1 cellular context compared by ENCODE assay signal in the genomic region with DNA sequence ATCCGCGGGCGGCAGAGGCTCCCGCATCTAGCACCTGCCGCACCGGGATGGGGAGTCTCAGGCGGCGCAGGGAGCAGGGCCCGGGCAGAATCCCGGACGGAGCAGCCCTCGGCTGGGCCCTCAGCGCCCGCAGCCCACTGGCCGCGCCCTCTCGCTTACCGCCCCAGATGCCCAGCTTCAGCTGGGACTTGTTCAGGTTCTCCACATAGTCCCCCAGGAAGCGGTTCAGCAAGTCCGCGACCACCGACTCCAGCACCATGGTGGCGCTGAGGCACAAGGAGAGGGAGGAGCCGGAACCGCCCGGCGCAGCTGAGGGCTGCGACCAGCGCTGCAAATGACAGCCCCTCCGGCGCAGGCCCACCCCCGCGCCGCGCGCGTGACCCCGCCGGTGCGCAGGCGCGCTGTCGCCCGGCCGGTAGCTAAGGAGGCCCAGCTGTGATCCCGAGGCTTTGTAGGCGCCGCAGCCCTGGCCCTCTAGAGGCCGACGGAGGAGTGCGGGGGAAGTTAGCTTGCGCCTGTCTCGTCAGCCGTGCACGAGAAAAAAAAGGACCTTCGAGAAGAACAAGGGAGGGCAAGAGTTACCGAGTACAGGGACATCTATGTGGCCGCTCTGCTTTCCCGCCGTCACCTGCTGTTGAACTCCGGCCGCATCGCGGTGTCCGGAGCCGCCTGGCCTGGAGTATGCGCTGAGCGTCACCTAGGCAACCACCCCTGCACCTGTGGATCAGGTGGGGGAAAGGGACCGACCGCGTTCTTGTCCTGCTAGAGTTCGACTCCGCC.
TF ChIP-seq lines count a peak whose summit lies in the region.

TSS of gene VPS13C (minus strand) at position 332 of the 780 bp plus-strand sequence. CDS start at position 259, 73 bp downstream.

TF ChIP-seq in K562, 482 proteins besides CTCF, POLR2A, EP300 and RAD21 (continued from another document and continues in another):
- TF ChIP-seq, protein P1, sequence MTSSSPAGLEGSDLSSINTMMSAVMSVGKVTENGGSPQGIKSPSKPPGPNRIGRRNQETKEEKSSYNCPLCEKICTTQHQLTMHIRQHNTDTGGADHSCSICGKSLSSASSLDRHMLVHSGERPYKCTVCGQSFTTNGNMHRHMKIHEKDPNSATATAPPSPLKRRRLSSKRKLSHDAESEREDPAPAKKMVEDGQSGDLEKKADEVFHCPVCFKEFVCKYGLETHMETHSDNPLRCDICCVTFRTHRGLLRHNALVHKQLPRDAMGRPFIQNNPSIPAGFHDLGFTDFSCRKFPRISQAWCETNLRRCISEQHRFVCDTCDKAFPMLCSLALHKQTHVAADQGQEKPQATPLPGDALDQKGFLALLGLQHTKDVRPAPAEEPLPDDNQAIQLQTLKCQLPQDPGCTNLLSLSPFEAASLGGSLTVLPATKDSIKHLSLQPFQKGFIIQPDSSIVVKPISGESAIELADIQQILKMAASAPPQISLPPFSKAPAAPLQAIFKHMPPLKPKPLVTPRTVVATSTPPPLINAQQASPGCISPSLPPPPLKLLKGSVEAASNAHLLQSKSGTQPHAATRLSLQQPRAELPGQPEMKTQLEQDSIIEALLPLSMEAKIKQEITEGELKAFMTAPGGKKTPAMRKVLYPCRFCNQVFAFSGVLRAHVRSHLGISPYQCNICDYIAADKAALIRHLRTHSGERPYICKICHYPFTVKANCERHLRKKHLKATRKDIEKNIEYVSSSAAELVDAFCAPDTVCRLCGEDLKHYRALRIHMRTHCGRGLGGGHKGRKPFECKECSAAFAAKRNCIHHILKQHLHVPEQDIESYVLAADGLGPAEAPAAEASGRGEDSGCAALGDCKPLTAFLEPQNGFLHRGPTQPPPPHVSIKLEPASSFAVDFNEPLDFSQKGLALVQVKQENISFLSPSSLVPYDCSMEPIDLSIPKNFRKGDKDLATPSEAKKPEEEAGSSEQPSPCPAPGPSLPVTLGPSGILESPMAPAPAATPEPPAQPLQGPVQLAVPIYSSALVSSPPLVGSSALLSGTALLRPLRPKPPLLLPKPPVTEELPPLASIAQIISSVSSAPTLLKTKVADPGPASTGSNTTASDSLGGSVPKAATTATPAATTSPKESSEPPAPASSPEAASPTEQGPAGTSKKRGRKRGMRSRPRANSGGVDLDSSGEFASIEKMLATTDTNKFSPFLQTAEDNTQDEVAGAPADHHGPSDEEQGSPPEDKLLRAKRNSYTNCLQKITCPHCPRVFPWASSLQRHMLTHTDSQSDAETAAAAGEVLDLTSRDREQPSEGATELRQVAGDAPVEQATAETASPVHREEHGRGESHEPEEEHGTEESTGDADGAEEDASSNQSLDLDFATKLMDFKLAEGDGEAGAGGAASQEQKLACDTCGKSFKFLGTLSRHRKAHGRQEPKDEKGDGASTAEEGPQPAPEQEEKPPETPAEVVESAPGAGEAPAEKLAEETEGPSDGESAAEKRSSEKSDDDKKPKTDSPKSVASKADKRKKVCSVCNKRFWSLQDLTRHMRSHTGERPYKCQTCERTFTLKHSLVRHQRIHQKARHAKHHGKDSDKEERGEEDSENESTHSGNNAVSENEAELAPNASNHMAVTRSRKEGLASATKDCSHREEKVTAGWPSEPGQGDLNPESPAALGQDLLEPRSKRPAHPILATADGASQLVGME (CRISPR knock-in tag; IDR thresholded peaks at IDR 0.05), result 0 out of 2 replicates have a peak, but pooled peaks have one; percentile 43
- no peak for TF ChIP-seq FOXA3 (CRISPR knock-in tag; conservative IDR thresholded peaks at IDR 0.05 in 1 of 2, IDR thresholded peaks at IDR 0.05 in 1 of 2)
- TF ChIP-seq, protein P2, sequence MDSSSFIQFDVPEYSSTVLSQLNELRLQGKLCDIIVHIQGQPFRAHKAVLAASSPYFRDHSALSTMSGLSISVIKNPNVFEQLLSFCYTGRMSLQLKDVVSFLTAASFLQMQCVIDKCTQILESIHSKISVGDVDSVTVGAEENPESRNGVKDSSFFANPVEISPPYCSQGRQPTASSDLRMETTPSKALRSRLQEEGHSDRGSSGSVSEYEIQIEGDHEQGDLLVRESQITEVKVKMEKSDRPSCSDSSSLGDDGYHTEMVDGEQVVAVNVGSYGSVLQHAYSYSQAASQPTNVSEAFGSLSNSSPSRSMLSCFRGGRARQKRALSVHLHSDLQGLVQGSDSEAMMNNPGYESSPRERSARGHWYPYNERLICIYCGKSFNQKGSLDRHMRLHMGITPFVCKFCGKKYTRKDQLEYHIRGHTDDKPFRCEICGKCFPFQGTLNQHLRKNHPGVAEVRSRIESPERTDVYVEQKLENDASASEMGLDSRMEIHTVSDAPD (CRISPR knock-in tag; IDR thresholded peaks at IDR 0.05), result no peak
- TF ChIP-seq ZNF197 (CRISPR knock-in tag; IDR thresholded peaks at IDR 0.05; ENCODE audit: low read depth), result no peak
- TF ChIP-seq ZNF239 (CRISPR knock-in tag; IDR thresholded peaks at IDR 0.05), result no peak
- no peak for TF ChIP-seq ZNF143 (CRISPR knock-in tag; IDR thresholded peaks at IDR 0.05)
- TF ChIP-seq STAT5B (CRISPR knock-in tag; IDR thresholded peaks at IDR 0.05), result no peak
- TF ChIP-seq, protein P3, sequence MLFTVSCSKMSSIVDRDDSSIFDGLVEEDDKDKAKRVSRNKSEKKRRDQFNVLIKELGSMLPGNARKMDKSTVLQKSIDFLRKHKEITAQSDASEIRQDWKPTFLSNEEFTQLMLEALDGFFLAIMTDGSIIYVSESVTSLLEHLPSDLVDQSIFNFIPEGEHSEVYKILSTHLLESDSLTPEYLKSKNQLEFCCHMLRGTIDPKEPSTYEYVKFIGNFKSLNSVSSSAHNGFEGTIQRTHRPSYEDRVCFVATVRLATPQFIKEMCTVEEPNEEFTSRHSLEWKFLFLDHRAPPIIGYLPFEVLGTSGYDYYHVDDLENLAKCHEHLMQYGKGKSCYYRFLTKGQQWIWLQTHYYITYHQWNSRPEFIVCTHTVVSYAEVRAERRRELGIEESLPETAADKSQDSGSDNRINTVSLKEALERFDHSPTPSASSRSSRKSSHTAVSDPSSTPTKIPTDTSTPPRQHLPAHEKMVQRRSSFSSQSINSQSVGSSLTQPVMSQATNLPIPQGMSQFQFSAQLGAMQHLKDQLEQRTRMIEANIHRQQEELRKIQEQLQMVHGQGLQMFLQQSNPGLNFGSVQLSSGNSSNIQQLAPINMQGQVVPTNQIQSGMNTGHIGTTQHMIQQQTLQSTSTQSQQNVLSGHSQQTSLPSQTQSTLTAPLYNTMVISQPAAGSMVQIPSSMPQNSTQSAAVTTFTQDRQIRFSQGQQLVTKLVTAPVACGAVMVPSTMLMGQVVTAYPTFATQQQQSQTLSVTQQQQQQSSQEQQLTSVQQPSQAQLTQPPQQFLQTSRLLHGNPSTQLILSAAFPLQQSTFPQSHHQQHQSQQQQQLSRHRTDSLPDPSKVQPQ (CRISPR knock-in tag; IDR thresholded peaks at IDR 0.05; ENCODE audit: borderline replicate concordance), result no peak
- TF ChIP-seq RFX5 (IDR thresholded peaks at IDR 0.05; ENCODE audit: low read depth, low read length), result no peak
- no peak; the same call in 1 of the 2 replicates for TF ChIP-seq FOXP1 (CRISPR knock-in tag; IDR thresholded peaks at IDR 0.05)
- 0 out of 2 replicates have a peak, but pooled peaks have one; percentile 30 for TF ChIP-seq FOXJ2 (tag; IDR thresholded peaks at IDR 0.05)
- no peak for TF ChIP-seq ZNF140 (CRISPR knock-in tag; IDR thresholded peaks at IDR 0.05)
- TF ChIP-seq BACH1 (tag; IDR thresholded peaks at IDR 0.05), result no peak
- TF ChIP-seq CHCHD3 (CRISPR knock-in tag; IDR thresholded peaks at IDR 0.05), result no peak
- no peak for TF ChIP-seq MYBL2 (IDR thresholded peaks at IDR 0.05; ENCODE audit: low read depth)
- no peak for TF ChIP-seq MYBL2 (CRISPR knock-in tag; IDR thresholded peaks at IDR 0.05; ENCODE audit: borderline replicate concordance)
- TF ChIP-seq, protein P4, sequence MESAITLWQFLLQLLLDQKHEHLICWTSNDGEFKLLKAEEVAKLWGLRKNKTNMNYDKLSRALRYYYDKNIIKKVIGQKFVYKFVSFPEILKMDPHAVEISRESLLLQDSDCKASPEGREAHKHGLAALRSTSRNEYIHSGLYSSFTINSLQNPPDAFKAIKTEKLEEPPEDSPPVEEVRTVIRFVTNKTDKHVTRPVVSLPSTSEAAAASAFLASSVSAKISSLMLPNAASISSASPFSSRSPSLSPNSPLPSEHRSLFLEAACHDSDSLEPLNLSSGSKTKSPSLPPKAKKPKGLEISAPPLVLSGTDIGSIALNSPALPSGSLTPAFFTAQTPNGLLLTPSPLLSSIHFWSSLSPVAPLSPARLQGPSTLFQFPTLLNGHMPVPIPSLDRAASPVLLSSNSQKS (CRISPR knock-in tag; IDR thresholded peaks at IDR 0.05), result no peak
- TF ChIP-seq, protein P5, sequence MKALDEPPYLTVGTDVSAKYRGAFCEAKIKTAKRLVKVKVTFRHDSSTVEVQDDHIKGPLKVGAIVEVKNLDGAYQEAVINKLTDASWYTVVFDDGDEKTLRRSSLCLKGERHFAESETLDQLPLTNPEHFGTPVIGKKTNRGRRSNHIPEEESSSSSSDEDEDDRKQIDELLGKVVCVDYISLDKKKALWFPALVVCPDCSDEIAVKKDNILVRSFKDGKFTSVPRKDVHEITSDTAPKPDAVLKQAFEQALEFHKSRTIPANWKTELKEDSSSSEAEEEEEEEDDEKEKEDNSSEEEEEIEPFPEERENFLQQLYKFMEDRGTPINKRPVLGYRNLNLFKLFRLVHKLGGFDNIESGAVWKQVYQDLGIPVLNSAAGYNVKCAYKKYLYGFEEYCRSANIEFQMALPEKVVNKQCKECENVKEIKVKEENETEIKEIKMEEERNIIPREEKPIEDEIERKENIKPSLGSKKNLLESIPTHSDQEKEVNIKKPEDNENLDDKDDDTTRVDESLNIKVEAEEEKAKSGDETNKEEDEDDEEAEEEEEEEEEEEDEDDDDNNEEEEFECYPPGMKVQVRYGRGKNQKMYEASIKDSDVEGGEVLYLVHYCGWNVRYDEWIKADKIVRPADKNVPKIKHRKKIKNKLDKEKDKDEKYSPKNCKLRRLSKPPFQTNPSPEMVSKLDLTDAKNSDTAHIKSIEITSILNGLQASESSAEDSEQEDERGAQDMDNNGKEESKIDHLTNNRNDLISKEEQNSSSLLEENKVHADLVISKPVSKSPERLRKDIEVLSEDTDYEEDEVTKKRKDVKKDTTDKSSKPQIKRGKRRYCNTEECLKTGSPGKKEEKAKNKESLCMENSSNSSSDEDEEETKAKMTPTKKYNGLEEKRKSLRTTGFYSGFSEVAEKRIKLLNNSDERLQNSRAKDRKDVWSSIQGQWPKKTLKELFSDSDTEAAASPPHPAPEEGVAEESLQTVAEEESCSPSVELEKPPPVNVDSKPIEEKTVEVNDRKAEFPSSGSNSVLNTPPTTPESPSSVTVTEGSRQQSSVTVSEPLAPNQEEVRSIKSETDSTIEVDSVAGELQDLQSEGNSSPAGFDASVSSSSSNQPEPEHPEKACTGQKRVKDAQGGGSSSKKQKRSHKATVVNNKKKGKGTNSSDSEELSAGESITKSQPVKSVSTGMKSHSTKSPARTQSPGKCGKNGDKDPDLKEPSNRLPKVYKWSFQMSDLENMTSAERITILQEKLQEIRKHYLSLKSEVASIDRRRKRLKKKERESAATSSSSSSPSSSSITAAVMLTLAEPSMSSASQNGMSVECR (CRISPR knock-in tag; IDR thresholded peaks at IDR 0.05), result peak; percentile 58
- no peak for TF ChIP-seq MLLT1 (IDR thresholded peaks at IDR 0.05)
- TF ChIP-seq, protein P6, sequence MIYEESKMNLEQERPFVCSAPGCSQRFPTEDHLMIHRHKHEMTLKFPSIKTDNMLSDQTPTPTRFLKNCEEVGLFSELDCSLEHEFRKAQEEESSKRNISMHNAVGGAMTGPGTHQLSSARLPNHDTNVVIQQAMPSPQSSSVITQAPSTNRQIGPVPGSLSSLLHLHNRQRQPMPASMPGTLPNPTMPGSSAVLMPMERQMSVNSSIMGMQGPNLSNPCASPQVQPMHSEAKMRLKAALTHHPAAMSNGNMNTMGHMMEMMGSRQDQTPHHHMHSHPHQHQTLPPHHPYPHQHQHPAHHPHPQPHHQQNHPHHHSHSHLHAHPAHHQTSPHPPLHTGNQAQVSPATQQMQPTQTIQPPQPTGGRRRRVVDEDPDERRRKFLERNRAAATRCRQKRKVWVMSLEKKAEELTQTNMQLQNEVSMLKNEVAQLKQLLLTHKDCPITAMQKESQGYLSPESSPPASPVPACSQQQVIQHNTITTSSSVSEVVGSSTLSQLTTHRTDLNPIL (CRISPR knock-in tag; IDR thresholded peaks at IDR 0.05), result no peak
- TF ChIP-seq ESRRB (CRISPR knock-in tag; IDR thresholded peaks at IDR 0.05; ENCODE audit: borderline replicate concordance), result no peak
- TF ChIP-seq DMBX1 (CRISPR knock-in tag; IDR thresholded peaks at IDR 0.05; ENCODE audit: borderline replicate concordance), result no peak
- no peak for TF ChIP-seq BRCA1 (IDR thresholded peaks at IDR 0.05)
- no peak for TF ChIP-seq BRCA1 (CRISPR knock-in tag; IDR thresholded peaks at IDR 0.05)
- TF ChIP-seq ETS1 (conservative IDR thresholded peaks at IDR 0.05; ENCODE audit: control insufficient read depth, low read depth, low read length), result no peak
- no peak for TF ChIP-seq ZNF444 (CRISPR knock-in tag; IDR thresholded peaks at IDR 0.05)
- TF ChIP-seq, protein P7, sequence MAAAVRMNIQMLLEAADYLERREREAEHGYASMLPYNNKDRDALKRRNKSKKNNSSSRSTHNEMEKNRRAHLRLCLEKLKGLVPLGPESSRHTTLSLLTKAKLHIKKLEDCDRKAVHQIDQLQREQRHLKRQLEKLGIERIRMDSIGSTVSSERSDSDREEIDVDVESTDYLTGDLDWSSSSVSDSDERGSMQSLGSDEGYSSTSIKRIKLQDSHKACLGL (CRISPR knock-in tag; IDR thresholded peaks at IDR 0.05; ENCODE audit: borderline replicate concordance, poor library complexity, severe bottlenecking), result no peak
- no peak for TF ChIP-seq ARID2 (IDR thresholded peaks at IDR 0.05)
- TF ChIP-seq SP2 (IDR thresholded peaks at IDR 0.05; ENCODE audit: extremely low read depth, low read depth, low read length, poor library complexity, severe bottlenecking), result no peak
- no peak for TF ChIP-seq NR2F6 (CRISPR knock-in tag; IDR thresholded peaks at IDR 0.05)
- TF ChIP-seq NR1H2 (CRISPR knock-in tag; IDR thresholded peaks at IDR 0.05), result no peak
- no peak for TF ChIP-seq ZNF551 (CRISPR knock-in tag; IDR thresholded peaks at IDR 0.05)
